In genomic region chr14:73276836-73277235, GRCh38 we compare ENCODE assay signal across 26 cellular contexts. TPM values are rescaled to one million over a fixed set of nuclear protein-coding genes. Genes with fewer than 3 reads are reported as not detected.
A peak's percentile ranks its signal among the peaks of the same experiment; 100 is the strongest.
DNase-seq lines count a peak whose midpoint lies in the region; ATAC-seq, FAIRE-seq and TF ChIP-seq lines count a peak whose summit lies in the region.
"Had no signal": no experiment of that assay in that cellular context is flagged by ENCODE, and none has a peak within 500 bp of the region (broad histone marks: within the 10 kb centered on the region; RNA-seq: fewer than 3 reads in every experiment).

No MANE protein-coding gene starts in this region.

- no peak overlapping the region for H2BK15ac ChIP-seq in mesendoderm (replicated peaks; ENCODE audit: low read depth)

- H4K5ac ChIP-seq in mesendoderm (ENCODE audit: low read length) = no peak overlapping the region

- no peak overlapping the region for H2AFZ ChIP-seq in HepG2 (ENCODE audit: low read length)

- no peak overlapping the region for H2BK5ac ChIP-seq in mesendoderm (ENCODE audit: low read length)

- H4K20me1 ChIP-seq in HepG2 (ENCODE audit: insufficient read depth, low read length) = no peaks in the 10 kb centered on the region

- BruUV-seq in HepG2 (replicated peaks; lab: Mats Ljungman, UMichigan) = no TSS peak

- H3K9ac ChIP-seq in HepG2 (ENCODE audit: insufficient read depth, low read depth, low read length) = no peak overlapping the region
- H3K9ac ChIP-seq in mesendoderm (ENCODE audit: low read length) = no peak overlapping the region
- H3K9ac ChIP-seq: SK-N-SH had no signal

- no peak overlapping the region for H3K4ac ChIP-seq in mesendoderm (ENCODE audit: low read depth, low read length)

- CTCF ChIA-PET in HepG2 (lab: Yijun Ruan, JAX; ENCODE audit: low intra/inter-chr PET ratio, low total read pairs) = no interaction called here

- intact Hi-C loops in right lobe of liver (cut with DNase I) (no loop called here), HepG2 (cut with micrococcal nuclease; ENCODE audit: unreplicated experiment) (no loop called here), left colon (cut with DNase I, micrococcal nuclease) (no loop called here)

- no peak for FAIRE-seq in HepG2 (lab: Jason Lieb, UNC)
- FAIRE-seq: GM12891, K562 had no signal

- no peak for TF ChIP-seq EP300 in HepG2 (IDR thresholded peaks at IDR 0.05; ENCODE audit: low read depth in 2 of 2, low read length in 2 of 2)
- TF ChIP-seq EP300 in HepG2 (CRISPR knock-in tag; IDR thresholded peaks at IDR 0.05; ENCODE audit: borderline replicate concordance) = no peak

- H3K36me3 ChIP-seq in right lobe of liver = peaks cover 0 to 55% (median 26%) of the 10 kb centered on the region in 4 donors
- peaks cover 14 to 30% of the 10 kb centered on the region in 2 experiments for H3K36me3 ChIP-seq in HepG2 (replicated peaks in 1 of 2; ENCODE audit: control insufficient read depth in 1 of 2, insufficient read depth in 2 of 2, low read length in 2 of 2)
- H3K36me3 ChIP-seq in mesendoderm (ENCODE audit: control insufficient read depth, insufficient read depth, low read length) = peaks cover 4% of the 10 kb centered on the region

- no peak overlapping the region for H2BK120ac ChIP-seq in mesendoderm (ENCODE audit: low read depth, low read length)

- no peaks in the 10 kb centered on the region for H3K27me3 ChIP-seq in right lobe of liver
- no peaks in the 10 kb centered on the region for H3K27me3 ChIP-seq in HepG2 (ENCODE audit: control insufficient read depth in 1 of 2, insufficient read depth in 2 of 2, low read length in 2 of 2)
- no peaks in the 10 kb centered on the region for H3K27me3 ChIP-seq in mesendoderm (ENCODE audit: insufficient read depth, low read length, poor library complexity)
- H3K27me3 ChIP-seq: BLaER1 treated with 17β-estradiol and CSF1 and Interleukin-3, amounts not matched to agents 10 nM and 100 nM; MG63 had no signal

- TF ChIP-seq POLR2A in right lobe of liver (IDR thresholded peaks at IDR 0.05) (no peak), HepG2 (IDR thresholded peaks at IDR 0.05; ENCODE audit: insufficient read depth in 1 of 2, low read depth in 2 of 2, low read length in 2 of 2) (no peak)

- H3K9me3 ChIP-seq in right lobe of liver (no peaks in the 10 kb centered on the region), HepG2 (ENCODE audit: low read length) (no peaks in the 10 kb centered on the region)
- H3K9me3 ChIP-seq: BLaER1 treated with 17β-estradiol and CSF1 and Interleukin-3, amounts not matched to agents 10 nM and 100 nM; Caco-2; MG63; SK-N-SH had no signal

- POLR2A ChIA-PET in HepG2 (lab: Yijun Ruan, JAX) = no interaction called here

- H2AK5ac ChIP-seq in mesendoderm (ENCODE audit: low read length) = no peak overlapping the region

- no peak overlapping the region for H3K18ac ChIP-seq in mesendoderm (ENCODE audit: low read length)

- no peaks in the 10 kb centered on the region for H3K79me1 ChIP-seq in mesendoderm (ENCODE audit: low read length)

- H3K4me3 ChIP-seq in right lobe of liver (no peak overlapping the region), HepG2 (replicated peaks in 1 of 3; ENCODE audit: insufficient read depth in 1 of 3, low read depth in 2 of 3, low read length in 3 of 3) (no peak overlapping the region), mesendoderm (ENCODE audit: low read length) (no peak overlapping the region)
- H3K4me3 ChIP-seq: BLaER1 treated with 17β-estradiol and CSF1 and Interleukin-3, amounts not matched to agents 10 nM and 100 nM; K562; MG63 had no signal

- H3K4me1 ChIP-seq in right lobe of liver (no peaks in the 10 kb centered on the region), HepG2 (ENCODE audit: insufficient read depth, low read length) (peaks cover 6% of the 10 kb centered on the region), mesendoderm (ENCODE audit: control insufficient read depth, low read depth, low read length) (no peaks in the 10 kb centered on the region)
- H3K4me1 ChIP-seq: Caco-2 had no signal

- no peak overlapping the region for H3K56ac ChIP-seq in mesendoderm (ENCODE audit: low read length)

- H3K27ac ChIP-seq in right lobe of liver (no peak overlapping the region), HepG2 (ENCODE audit: extremely low read length, insufficient read depth, low read length) (no peak overlapping the region), mesendoderm (ENCODE audit: low read depth, low read length) (no peak overlapping the region)
- H3K27ac ChIP-seq: BLaER1 treated with 17β-estradiol and CSF1 and Interleukin-3, amounts not matched to agents 10 nM and 100 nM; RWPE1 had no signal

- no CpG with 5 or more reads among the region's 7 CpGs for WGBS in right lobe of liver (ENCODE audit: insufficient coverage, low coverage, low lambda C conversion rate, missing lambda C conversion rate)
- 100% methylated on average over 5 of the region's 7 CpGs for WGBS in HepG2 (ENCODE audit: low lambda C conversion rate)
- no CpG with 5 or more reads among the region's 7 CpGs for WGBS in mesendoderm (ENCODE audit: extremely low coverage, insufficient coverage, low lambda C conversion rate)

- TF ChIP-seq CTCF in right lobe of liver (IDR thresholded peaks at IDR 0.05) (no peak), HepG2 (CRISPR knock-in tag; IDR thresholded peaks at IDR 0.05) (no peak), omental fat pad (IDR thresholded peaks at IDR 0.05) (no peak)

- H4K8ac ChIP-seq in mesendoderm (ENCODE audit: low read depth, low read length) = no peak overlapping the region

- H3K4me2 ChIP-seq in HepG2 (ENCODE audit: low read depth, low read length) (no peak overlapping the region), mesendoderm (ENCODE audit: low read length) (no peak overlapping the region)
- H3K4me2 ChIP-seq: SK-N-SH had no signal

- ATAC-seq in right lobe of liver (peak; percentile 16 to 36 (median 30)), HepG2 (no peak; the same call in 2 of the 3 replicates), left colon (peak; percentile 13), omental fat pad (ENCODE audit: low FRiP score) (peak; percentile 35)
- ATAC-seq: K562 had no signal

- H3K79me2 ChIP-seq in HepG2 (ENCODE audit: insufficient read depth, low read length) (no peaks in the 10 kb centered on the region), mesendoderm (ENCODE audit: control insufficient read depth, insufficient read depth, low read length) (no peaks in the 10 kb centered on the region)

- in situ Hi-C loops in HepG2 (cut with HindIII; ENCODE audit: extremely low pct_ligation_motif_present, low pct_unique_long_range_greater_than_20kb) = no loop called here

- H3K23ac ChIP-seq in mesendoderm (ENCODE audit: low read length) = no peak overlapping the region

- DNase-seq in right lobe of liver = no peak
- DNase-seq in HepG2 (ENCODE audit: low spot score) = no peak
- DNase-seq in left colon = no peak
- DNase-seq in omental fat pad (ENCODE audit: low spot score) = no peak
- DNase-seq in mesendoderm = no peak
- no peak for DNase-seq in NCI-H1092 (lab: John Stamatoyannopoulos, UW)
- DNase-seq in middle frontal gyrus (ENCODE audit: extremely low spot score, low spot score) = no peak
- DNase-seq: 8988T; Caco-2; CD4-positive, alpha-beta memory T cell; DMS 273 treated with DMSO at 0.1 percent for 48 hours; DMS79 treated with DMSO at 0.1 percent for 48 hours; GOT3; MG63; NCI-H1048; NCI-H1436; NCI-H187 treated with DMSO at 0.1 percent for 48 hours; NCI-H2107; NCI-H446 treated with DMSO at 0.1 percent for 48 hours; NCI-H526 treated with DMSO at 0.1 percent for 48 hours; SIG-M5; SK-N-SH had no signal

- no peak for TF ChIP-seq RAD21 in HepG2 (CRISPR knock-in tag; IDR thresholded peaks at IDR 0.05)

TF ChIP-seq in HepG2, 621 proteins besides CTCF, POLR2A, EP300 and RAD21 (continues in another document):
- no peak for TF ChIP-seq SALL2 (CRISPR knock-in tag; IDR thresholded peaks at IDR 0.05)
- no peak for TF ChIP-seq RARA (CRISPR knock-in tag; IDR thresholded peaks at IDR 0.05)

RNA-seq across cellular contexts. Expression of gene PAPLN, which starts 39.5 kb away (rescaled TPM):
- 1 to 10 TPM in 4 of 6 experiments, under 1 TPM in 2; 0.86 to 3.2 (median 1.2) TPM for total RNA-seq in right lobe of liver
- total RNA-seq in HepG2 (2016; rRNA removed; fragmentation: Illumina TruSeq; extraction: Trizol) = not detected in 2 replicates
- not detected in 2 replicates for total RNA-seq in HepG2 (2016; cell fraction: cytosol; rRNA removed; fragmentation: Illumina TruSeq; extraction: Trizol; ENCODE audit: low read depth)
- total RNA-seq in HepG2 (2016; cell fraction: insoluble cytoplasmic fraction; rRNA removed; fragmentation: Illumina TruSeq; extraction: Trizol) = not detected in 2 replicates
- not detected in 2 replicates for total RNA-seq in HepG2 (2016; cell fraction: membrane; rRNA removed; fragmentation: Illumina TruSeq; extraction: Trizol)
- not detected in 2 replicates for total RNA-seq in HepG2 (2016; cell fraction: nucleus; rRNA removed; fragmentation: Illumina TruSeq; extraction: Trizol)
- not detected in 2 replicates for polyA plus RNA-seq in HepG2 (2011; rRNA removed)
- polyA plus RNA-seq in HepG2 (2011; cell fraction: cytosol; rRNA removed) = 0.01 TPM in 1 of 2 replicates, not detected in the other
- polyA plus RNA-seq in HepG2 (2011; cell fraction: nucleus; rRNA removed) = 0.05 TPM in 1 of 2 replicates, not detected in the other
- 0.07 and 0.28 TPM in 2 replicates for polyA plus RNA-seq in HepG2 (2012)
- not detected in 2 replicates for polyA plus RNA-seq in HepG2 (2016; cell fraction: cytosol; fragmentation: Illumina TruSeq; extraction: Trizol; ENCODE audit: low read depth)
- not detected in 2 replicates for polyA plus RNA-seq in HepG2 (2016; cell fraction: insoluble cytoplasmic fraction; fragmentation: Illumina TruSeq; extraction: Trizol; ENCODE audit: low read depth)
- polyA plus RNA-seq in HepG2 (2016; cell fraction: membrane; fragmentation: Illumina TruSeq; extraction: Trizol; ENCODE audit: low read depth) = not detected in 2 replicates
- not detected in 2 replicates for polyA plus RNA-seq in HepG2 (2016; cell fraction: nucleus; fragmentation: Illumina TruSeq; extraction: Trizol; ENCODE audit: insufficient read depth, low read depth)
- polyA minus RNA-seq in HepG2 (2011; rRNA and poly(A)+ RNA removed; ENCODE audit: low replicate concordance) = 4.1 TPM in 1 of 2 replicates, not detected in the other
- not detected in 2 replicates for polyA minus RNA-seq in HepG2 (2011; cell fraction: cytosol; rRNA and poly(A)+ RNA removed)
- not detected in 2 replicates for polyA minus RNA-seq in HepG2 (2011; cell fraction: nucleus; rRNA and poly(A)+ RNA removed)
- 1 to 10 TPM; 2.8 to 8.3 TPM for total RNA-seq in left colon
- 10 to 100 TPM; 15.4 to 82.6 (median 34.1) TPM for total RNA-seq in omental fat pad
- 0.14 TPM for polyA plus RNA-seq in mesendoderm (2013, experiment 1 of 2)
- 0.11 TPM for polyA plus RNA-seq in mesendoderm (2013, experiment 2 of 2)
